In genomic region chr7:47724335-47724982, GRCh38 we compare ENCODE assay signal across 9 cellular contexts.
A peak's percentile ranks its signal among the peaks of the same experiment; 100 is the strongest.
DNase-seq lines count a peak whose midpoint lies in the region; ATAC-seq and TF ChIP-seq lines count a peak whose summit lies in the region.
"Had no signal": no experiment of that assay in that cellular context is flagged by ENCODE, and none has a peak within 500 bp of the region (broad histone marks: within the 10 kb centered on the region; RNA-seq: fewer than 3 reads in every experiment).

No MANE protein-coding gene starts in this region.

- no peak for TF ChIP-seq POLR2A in thyroid gland (IDR thresholded peaks at IDR 0.05)

- H3K4me2 ChIP-seq in Karpas-422 (ENCODE audit: low read depth, low read length, poor library complexity, severe bottlenecking) (no peak overlapping the region), mammary epithelial cell (ENCODE audit: insufficient read depth, low read depth, low read length) (no peak overlapping the region)

- DNase-seq in DMS53 treated with DMSO at 0.1 percent for 48 hours (lab: John Stamatoyannopoulos, UW; ENCODE audit: unreplicated experiment), result peak; percentile 6
- DNase-seq in Karpas-422, result no peak
- peak; percentile 10 for DNase-seq in mammary epithelial cell
- no peak for DNase-seq in immature natural killer cell
- DNase-seq in SHP77 treated with DMSO at 0.1 percent for 48 hours (lab: John Stamatoyannopoulos, UW), result no peak
- DNase-seq in thyroid gland, result no peak
- DNase-seq: NCI-H2081 treated with DMSO at 0.1 percent for 48 hours had no signal

- no peaks in the 10 kb centered on the region for H3K27me3 ChIP-seq in Karpas-422 (ENCODE audit: low read length)
- no peaks in the 10 kb centered on the region for H3K27me3 ChIP-seq in mammary epithelial cell (ENCODE audit: insufficient read depth, low read length)
- H3K27me3 ChIP-seq in thyroid gland, result no peaks in the 10 kb centered on the region

- no peak overlapping the region for H3K4me3 ChIP-seq in Karpas-422 (ENCODE audit: low read length)
- H3K4me3 ChIP-seq in mammary epithelial cell (replicated peaks in 1 of 3; ENCODE audit: insufficient read depth in 1 of 3, low read depth in 2 of 3, low read length in 3 of 3), result no peak overlapping the region
- H3K4me3 ChIP-seq in thyroid gland (replicated peaks in 1 of 3), result no peak overlapping the region

- no peak overlapping the region for H3K27ac ChIP-seq in Karpas-422 (ENCODE audit: low read length)
- no peak overlapping the region for H3K27ac ChIP-seq in mammary epithelial cell (ENCODE audit: insufficient read depth, low read depth, low read length)
- no peak overlapping the region for H3K27ac ChIP-seq in thyroid gland

- no peak for ATAC-seq in GM21723 (IDR thresholded peaks at IDR 0.05; ENCODE audit: unreplicated experiment)

- 87% methylated on average over 12 of the region's 12 CpGs for WGBS in mammary epithelial cell (ENCODE audit: low coverage, missing lambda C conversion rate)
- 80 to 84% methylated on average over 10 to 12 of the region's 12 CpGs for WGBS in thyroid gland, 2 donors

- H3K4me1 Mint-ChIP-seq in nephron, result peaks cover 59% of the 10 kb centered on the region
- H3K4me1 Mint-ChIP-seq in immature natural killer cell, result no peaks in the 10 kb centered on the region

- H3K4me3 Mint-ChIP-seq in nephron (no peak overlapping the region), immature natural killer cell (no peak overlapping the region)

- H3K27me3 Mint-ChIP-seq in nephron (ENCODE audit: low read depth), result peaks cover 6% of the 10 kb centered on the region
- peaks cover 0 to 2% (median 1%) of the 10 kb centered on the region in 3 donors for H3K27me3 Mint-ChIP-seq in immature natural killer cell (ENCODE audit: low read depth in 3 of 3)

- TF ChIP-seq CTCF in mammary epithelial cell (conservative IDR thresholded peaks at IDR 0.05 in 1 of 2, IDR thresholded peaks at IDR 0.05 in 1 of 2; ENCODE audit: extremely low read depth in 1 of 2, insufficient read depth in 1 of 2, low read depth in 1 of 2, low read length in 2 of 2) (no peak), nephron (IDR thresholded peaks at IDR 0.05; ENCODE audit: unreplicated experiment in 3 of 3) (no peak), thyroid gland (IDR thresholded peaks at IDR 0.05) (no peak)

- intact Hi-C loops in mammary epithelial cell (cut with micrococcal nuclease) (loop anchor here (10.0 kb wide), 1 partner anchor 90 kb away; no protein-coding TSS in a partner anchor), thyroid gland (cut with DNase I) (no loop called here)

- dilution Hi-C loops in mammary epithelial cell (cut with HindIII; ENCODE audit: low sequenced_read_pairs), result no loop called here

- no peaks in the 10 kb centered on the region for H3K9me3 ChIP-seq in Karpas-422 (ENCODE audit: low read length)
- no peaks in the 10 kb centered on the region for H3K9me3 ChIP-seq in mammary epithelial cell (replicated peaks; ENCODE audit: insufficient read depth, low read length)
- no peaks in the 10 kb centered on the region for H3K9me3 ChIP-seq in thyroid gland

- CTCF ChIA-PET in mammary epithelial cell (lab: Charles Lee; ENCODE audit: low non-redundant PET), result interaction anchor here (0.6 to 0.7 kb wide), 2 partner anchors 94 to 95 kb away, joined by 3 to 4 read pairs; no protein-coding TSS in a partner anchor

- H3K27ac Mint-ChIP-seq in nephron (peak overlapping the region; percentile 8 to 55 (median 53)), immature natural killer cell (no peak overlapping the region)

- no peaks in the 10 kb centered on the region for H3K79me2 ChIP-seq in Karpas-422 (ENCODE audit: low read length)
- H3K79me2 ChIP-seq in mammary epithelial cell (ENCODE audit: insufficient read depth, low read length), result no peaks in the 10 kb centered on the region

- BruUV-seq in mammary epithelial cell (replicated peaks; lab: Mats Ljungman, UMichigan), result no TSS peak

- H3K36me3 Mint-ChIP-seq in nephron (ENCODE audit: low read depth) (no peaks in the 10 kb centered on the region), immature natural killer cell (no peaks in the 10 kb centered on the region)

- no peaks in the 10 kb centered on the region for H3K36me3 ChIP-seq in Karpas-422 (ENCODE audit: insufficient read depth, low read length)
- no peaks in the 10 kb centered on the region for H3K36me3 ChIP-seq in mammary epithelial cell (ENCODE audit: insufficient read depth, low read length)
- H3K36me3 ChIP-seq in thyroid gland, result no peaks in the 10 kb centered on the region

- H3K9me2 ChIP-seq in Karpas-422 (replicated peaks; ENCODE audit: insufficient read depth, low read length), result no peaks in the 10 kb centered on the region

- H3K4me1 ChIP-seq in Karpas-422 (ENCODE audit: low read length) (peaks cover 30% of the 10 kb centered on the region), mammary epithelial cell (ENCODE audit: insufficient read depth, low read length) (peaks cover 8% of the 10 kb centered on the region), thyroid gland (peaks cover 6 to 19% of the 10 kb centered on the region in 2 donors)

- in situ Hi-C loops in mammary epithelial cell (cut with MboI; ENCODE audit: low sequenced_read_pairs in 2 of 2), result no loop called here

- H3K9ac ChIP-seq in Karpas-422 (ENCODE audit: low read length) (0 out of 2 replicates have a peak overlapping the region, but pooled peaks have one; percentile 9), mammary epithelial cell (ENCODE audit: insufficient read depth, low read length) (no peak overlapping the region)

- H2AFZ ChIP-seq in Karpas-422 (ENCODE audit: low read length), result no peak overlapping the region
- H2AFZ ChIP-seq in mammary epithelial cell (ENCODE audit: low read depth, low read length), result peak overlapping the region; percentile 47

- H3K9me3 Mint-ChIP-seq in nephron (no peaks in the 10 kb centered on the region), immature natural killer cell (no peaks in the 10 kb centered on the region)

- H4K20me1 ChIP-seq in Karpas-422 (ENCODE audit: insufficient read depth, low read depth, low read length) (no peaks in the 10 kb centered on the region), mammary epithelial cell (ENCODE audit: insufficient read depth, low read length) (no peaks in the 10 kb centered on the region)

Comparison
In these comparisons a context has a peak if more than half of its experiments do, and no peak if none do; other contexts are left out.
1. DNase-seq: peak in DMS53 treated with DMSO at 0.1 percent for 48 hours (single experiment) and mammary epithelial cell (single experiment); none in Karpas-422 (single experiment), immature natural killer cell (0 of 3), SHP77 treated with DMSO at 0.1 percent for 48 hours (single experiment) and thyroid gland (0 of 2).
2. H3K27ac Mint-ChIP-seq: peak in nephron (3 of 3); none in immature natural killer cell (0 of 6).